In genomic region chr9:13956107-13956506, GRCh38 we compare ENCODE assay signal across 20 cellular contexts.
DNase-seq lines count a peak whose midpoint lies in the region; ATAC-seq, FAIRE-seq and TF ChIP-seq lines count a peak whose summit lies in the region.
"Had no signal": no experiment of that assay in that cellular context is flagged by ENCODE, and none has a peak within 500 bp of the region (broad histone marks: within the 10 kb centered on the region; RNA-seq: fewer than 3 reads in every experiment).

No MANE protein-coding gene starts in this region.

- no peak overlapping the region for H3K4me3 Mint-ChIP-seq in CD8-positive, alpha-beta T cell
- H3K4me3 Mint-ChIP-seq: activated naive CD8-positive, alpha-beta T cell treated with anti-CD3 and anti-CD28 coated beads, Interleukin-2, amount 10 ng/mL, durations not matched to agents 7 days and 5 days; central memory CD8-positive, alpha-beta T cell had no signal

- FAIRE-seq in HTR-8/SVneo (lab: Jason Lieb, UNC), result no peak
- FAIRE-seq: TTC549 had no signal

- H3K36me3 ChIP-seq in CD8-positive, alpha-beta T cell (ENCODE audit: insufficient read depth, low read length), result no peaks in the 10 kb centered on the region
- H3K36me3 ChIP-seq: tibial nerve had no signal

- H3K27ac ChIP-seq in CD8-positive, alpha-beta T cell (ENCODE audit: low read depth, low read length), result no peak overlapping the region
- H3K27ac ChIP-seq: tibial nerve had no signal

- TF ChIP-seq CTCF in CD8-positive, alpha-beta T cell (IDR thresholded peaks at IDR 0.05), result no peak

- intact Hi-C loops in CD8-positive, alpha-beta T cell (cut with DNase I, micrococcal nuclease), result no loop called here

- peak; percentile 23 for DNase-seq in EL
- peak; percentile 10 for DNase-seq in HTR-8/SVneo (ENCODE audit: insufficient read length, low spot score)
- peak; percentile 5 for DNase-seq in SW480 (ENCODE audit: low spot score)
- DNase-seq in skeletal muscle cell (ENCODE audit: low read depth), result peak; percentile 62
- no peak for DNase-seq in CD8-positive, alpha-beta T cell
- no peak for DNase-seq in midbrain (lab: John Stamatoyannopoulos, UW)
- DNase-seq: activated CD4-positive, alpha-beta T cell treated with anti-CD3 and anti-CD28 coated beads for 1 hour; activated effector memory CD4-positive, alpha-beta T cell treated with anti-CD3 and anti-CD28 coated beads, Interleukin-2, amount 50 U/mL, for 16 hours; activated naive CD8-positive, alpha-beta T cell treated with anti-CD3 and anti-CD28 coated beads, Interleukin-2, amount 10 ng/mL, durations not matched to agents 7 days and 5 days; AML-193; NCI-H2029; NCI-H446 treated with DMSO at 0.1 percent for 48 hours; NK-92 treated with Interleukin-12 subunit alpha and Interleukin-12 subunit beta, amount 100 ng/mL, for 24 hours; occipital lobe had no signal

- ATAC-seq in GM18861 (IDR thresholded peaks at IDR 0.05; ENCODE audit: unreplicated experiment), result no peak
- no peak for ATAC-seq in CD8-positive, alpha-beta T cell
- ATAC-seq: Panc1 had no signal

- H3K9me3 ChIP-seq in CD8-positive, alpha-beta T cell (ENCODE audit: low read length), result no peaks in the 10 kb centered on the region
- H3K9me3 ChIP-seq: tibial nerve had no signal

- POLR2A ChIA-PET in CD8-positive, alpha-beta T cell (lab: Charles Lee), result no interaction called here

- peaks cover 3% of the 10 kb centered on the region for H3K9me3 Mint-ChIP-seq in CD8-positive, alpha-beta T cell
- H3K9me3 Mint-ChIP-seq: activated naive CD8-positive, alpha-beta T cell treated with anti-CD3 and anti-CD28 coated beads, Interleukin-2, amount 10 ng/mL, durations not matched to agents 7 days and 5 days had no signal

- no peaks in the 10 kb centered on the region for H3K4me1 ChIP-seq in CD8-positive, alpha-beta T cell (ENCODE audit: insufficient read depth, low read length)
- H3K4me1 ChIP-seq: tibial nerve had no signal

- H3K4me1 Mint-ChIP-seq in CD8-positive, alpha-beta T cell (ENCODE audit: low read depth), result no peaks in the 10 kb centered on the region
- H3K4me1 Mint-ChIP-seq: activated naive CD8-positive, alpha-beta T cell treated with anti-CD3 and anti-CD28 coated beads, Interleukin-2, amount 10 ng/mL, durations not matched to agents 7 days and 5 days; central memory CD8-positive, alpha-beta T cell had no signal

- H3K4me3 ChIP-seq in skeletal muscle cell (ENCODE audit: low read depth, low read length), result no peak overlapping the region
- no peak overlapping the region for H3K4me3 ChIP-seq in CD8-positive, alpha-beta T cell (ENCODE audit: low read depth, low read length)
- H3K4me3 ChIP-seq: lung, tibial nerve had no signal

- no peaks in the 10 kb centered on the region for H3K36me3 Mint-ChIP-seq in CD8-positive, alpha-beta T cell
- H3K36me3 Mint-ChIP-seq: activated naive CD8-positive, alpha-beta T cell treated with anti-CD3 and anti-CD28 coated beads, Interleukin-2, amount 10 ng/mL, durations not matched to agents 7 days and 5 days had no signal

- H3K27me3 ChIP-seq in CD8-positive, alpha-beta T cell (ENCODE audit: insufficient read depth, low read length), result no peaks in the 10 kb centered on the region
- H3K27me3 ChIP-seq: tibial nerve had no signal

- no peak overlapping the region for H3K27ac Mint-ChIP-seq in CD8-positive, alpha-beta T cell
- H3K27ac Mint-ChIP-seq: activated naive CD8-positive, alpha-beta T cell treated with anti-CD3 and anti-CD28 coated beads, Interleukin-2, amount 10 ng/mL, durations not matched to agents 7 days and 5 days had no signal

- CTCF ChIA-PET in CD8-positive, alpha-beta T cell (lab: Charles Lee), result no interaction called here

- H3K27me3 Mint-ChIP-seq in CD8-positive, alpha-beta T cell (ENCODE audit: low read depth), result no peaks in the 10 kb centered on the region
- H3K27me3 Mint-ChIP-seq: activated naive CD8-positive, alpha-beta T cell treated with anti-CD3 and anti-CD28 coated beads, Interleukin-2, amount 10 ng/mL, durations not matched to agents 7 days and 5 days; central memory CD8-positive, alpha-beta T cell had no signal

Comparison
In these comparisons a context has a peak if more than half of its experiments do, and no peak if none do; other contexts are left out.
1. DNase-seq: peak in EL (single experiment), HTR-8/SVneo (single experiment), SW480 (single experiment) and skeletal muscle cell (single experiment); none in CD8-positive, alpha-beta T cell (0 of 7) and midbrain (single experiment).